Comparison of ENCODE assay signal across 18 cellular contexts in genomic region chr22:27408068-27408467, GRCh38.
DNase-seq lines count a peak whose midpoint lies in the region; ATAC-seq and TF ChIP-seq lines count a peak whose summit lies in the region.
"Had no signal": no experiment of that assay in that cellular context is flagged by ENCODE, and none has a peak within 500 bp of the region (broad histone marks: within the 10 kb centered on the region; RNA-seq: fewer than 3 reads in every experiment).

No MANE protein-coding gene starts in this region.

- H3K27me3 Mint-ChIP-seq in brain, result peaks cover 8% of the 10 kb centered on the region

- H3K9ac ChIP-seq in BLaER1, result no peak overlapping the region
- H3K9ac ChIP-seq in neuronal stem cell (ENCODE audit: low read depth, low read length, poor library complexity), result no peak overlapping the region

- no CpG with 5 or more reads among the region's 2 CpGs for WGBS in neuronal stem cell (ENCODE audit: extremely low coverage in 2 of 2, insufficient read length in 2 of 2, insufficient replicate concordance in 1 of 2), 2 donors

- no peak overlapping the region for H3K4me3 ChIP-seq in BLaER1
- no peak overlapping the region for H3K4me3 ChIP-seq in neuronal stem cell (ENCODE audit: low read length in 2 of 2)
- H3K4me3 ChIP-seq: HAP-1 had no signal

- no peak overlapping the region for H4K8ac ChIP-seq in neuronal stem cell (ENCODE audit: low read depth, low read length)

- H4K91ac ChIP-seq in neuronal stem cell (ENCODE audit: low read depth, low read length, poor library complexity), result no peak overlapping the region

- H3K4me1 ChIP-seq in BLaER1 (peaks cover 31% of the 10 kb centered on the region), neuronal stem cell (ENCODE audit: control insufficient read depth in 2 of 2, insufficient read depth in 1 of 2, low read depth in 1 of 2, low read length in 2 of 2) (peaks cover 4 to 6% of the 10 kb centered on the region in 2 donors)
- H3K4me1 ChIP-seq: HAP-1 had no signal

- H2AK5ac ChIP-seq in neuronal stem cell (ENCODE audit: low read depth, low read length), result peak overlapping the region; percentile 93

- ATAC-seq in HG03196 (IDR thresholded peaks at IDR 0.05; ENCODE audit: unreplicated experiment), result no peak
- ATAC-seq: CD8-positive, alpha-beta T cell had no signal

- no peaks in the 10 kb centered on the region for H4K20me1 ChIP-seq in BLaER1

- DNase-seq in GDM1 (lab: John Stamatoyannopoulos, UW) (peak; percentile 7), neuronal stem cell (ENCODE audit: low spot score) (no peak), NCI-H510A treated with DMSO at 0.1 percent for 48 hours (lab: John Stamatoyannopoulos, UW) (no peak), NCI-H774 (lab: John Stamatoyannopoulos, UW) (no peak)
- DNase-seq: CD8-positive, alpha-beta T cell; COR-L47; DMS153; DMS79 treated with DMSO at 0.1 percent for 48 hours; EL; GF-D8; GOT3 had no signal

- H3K27ac ChIP-seq in BLaER1, result no peak overlapping the region
- H3K27ac ChIP-seq in neuronal stem cell (replicated peaks; ENCODE audit: low read length), result no peak overlapping the region
- H3K27ac ChIP-seq: HL-60 had no signal

- no peaks in the 10 kb centered on the region; the same call in 1 of the 2 replicates for H3K9me3 ChIP-seq in BLaER1
- H3K9me3 ChIP-seq in neuronal stem cell (replicated peaks in 1 of 2; ENCODE audit: control insufficient read depth in 2 of 2, insufficient read depth in 1 of 2, low read depth in 1 of 2, low read length in 2 of 2), result peaks cover 0 to under 1% of the 10 kb centered on the region in 2 donors
- H3K9me3 ChIP-seq: HAP-1 had no signal

- peaks cover under 1 to 15% (median 4%) of the 10 kb centered on the region in 5 experiments for H3K9me3 Mint-ChIP-seq in brain

- peak overlapping the region in 2 of 5 experiments; percentile 21 to 53 for H3K4me3 Mint-ChIP-seq in brain
- H3K4me3 Mint-ChIP-seq: B cell; CD14-positive monocyte; CD8-positive, alpha-beta T cell had no signal

- no peak overlapping the region for H3K23ac ChIP-seq in neuronal stem cell (ENCODE audit: low read depth, low read length, poor library complexity)

- peaks cover 37% of the 10 kb centered on the region for H3K4me1 Mint-ChIP-seq in brain
- H3K4me1 Mint-ChIP-seq: B cell, CD14-positive monocyte had no signal

- H3K36me3 Mint-ChIP-seq in brain, result no peaks in the 10 kb centered on the region
- H3K36me3 Mint-ChIP-seq: CD14-positive monocyte; CD8-positive, alpha-beta T cell had no signal

- no peak overlapping the region for H2BK12ac ChIP-seq in neuronal stem cell (ENCODE audit: low read length)

- no peak overlapping the region for H3K18ac ChIP-seq in neuronal stem cell (ENCODE audit: low read length)

- H3K4me2 ChIP-seq in BLaER1 (peak overlapping the region; percentile 60), neuronal stem cell (ENCODE audit: insufficient read depth, low read length, poor library complexity, severe bottlenecking) (no peak overlapping the region)

- no peak overlapping the region for H2AFZ ChIP-seq in neuronal stem cell (ENCODE audit: low read length)

- H3K27me3 ChIP-seq in BLaER1, result no peaks in the 10 kb centered on the region
- no peaks in the 10 kb centered on the region for H3K27me3 ChIP-seq in neuronal stem cell (ENCODE audit: control insufficient read depth in 3 of 3, insufficient read depth in 3 of 3, low read depth in 1 of 3, low read length in 3 of 3)

- no peak for TF ChIP-seq CTCF in brain (conservative IDR thresholded peaks at IDR 0.05)

- no peaks in the 10 kb centered on the region for H3K79me1 ChIP-seq in neuronal stem cell (ENCODE audit: low read depth, low read length)

- H3K36me3 ChIP-seq in BLaER1 (no peaks in the 10 kb centered on the region), neuronal stem cell (replicated peaks in 1 of 2; ENCODE audit: control insufficient read depth in 2 of 2, insufficient read depth in 2 of 2, low read length in 2 of 2) (no peaks in the 10 kb centered on the region)
- H3K36me3 ChIP-seq: HAP-1 had no signal

- no peak overlapping the region for H3K14ac ChIP-seq in neuronal stem cell (ENCODE audit: low read length)

- H3K27ac Mint-ChIP-seq in brain, result peak overlapping the region in 4 of 5 experiments; percentile 18 to 86 (median 81)
- H3K27ac Mint-ChIP-seq: B cell; CD14-positive monocyte; CD8-positive, alpha-beta T cell had no signal

- H2BK120ac ChIP-seq in neuronal stem cell (ENCODE audit: low read depth, low read length), result no peak overlapping the region

- no peak overlapping the region for H2BK5ac ChIP-seq in neuronal stem cell (ENCODE audit: low read length)

- no peak overlapping the region for H2BK15ac ChIP-seq in neuronal stem cell (ENCODE audit: low read length)

- H3K4ac ChIP-seq in neuronal stem cell (ENCODE audit: low read length), result no peak overlapping the region
